Comparison of ENCODE assay signal across 12 cellular contexts in genomic region chr1:24980836-24981631, GRCh38. TPM values are rescaled to one million over a fixed set of nuclear protein-coding genes. Genes with fewer than 3 reads are reported as not detected.
DNase-seq lines count a peak whose midpoint lies in the region; ATAC-seq and TF ChIP-seq lines count a peak whose summit lies in the region.
"Had no signal": no experiment of that assay in that cellular context is flagged by ENCODE, and none has a peak within 500 bp of the region (broad histone marks: within the 10 kb centered on the region; RNA-seq: fewer than 3 reads in every experiment).

No MANE protein-coding gene starts in this region.

- no peaks in the 10 kb centered on the region for H3K9me3 ChIP-seq in breast epithelium
- no peaks in the 10 kb centered on the region for H3K9me3 ChIP-seq in vagina

- no peak overlapping the region for H3K27ac Mint-ChIP-seq in MCF 10A (ENCODE audit: low read depth, unreplicated experiment)
- peak overlapping the region; percentile 93 for H3K27ac Mint-ChIP-seq in activated CD8-positive, alpha-beta T cell treated with anti-CD3 and anti-CD28 coated beads, Interleukin-2, amount 10 ng/mL, durations not matched to agents 7 days and 5 days

- H3K36me3 ChIP-seq in breast epithelium (no peaks in the 10 kb centered on the region), vagina (no peaks in the 10 kb centered on the region)
- H3K36me3 ChIP-seq: ascending aorta, heart left ventricle had no signal

- no peaks in the 10 kb centered on the region for H3K27me3 Mint-ChIP-seq in MCF 10A (ENCODE audit: insufficient read depth, unreplicated experiment)
- H3K27me3 Mint-ChIP-seq in activated CD8-positive, alpha-beta T cell treated with anti-CD3 and anti-CD28 coated beads, Interleukin-2, amount 10 ng/mL, durations not matched to agents 7 days and 5 days (ENCODE audit: low read depth) = no peaks in the 10 kb centered on the region

- H3K27ac ChIP-seq in breast epithelium (no peak overlapping the region), vagina (no peak overlapping the region)
- H3K27ac ChIP-seq: ascending aorta, heart left ventricle had no signal

- POLR2A ChIA-PET in MCF 10A (lab: Yijun Ruan, JAX) = no interaction called here
- POLR2A ChIA-PET in activated CD8-positive, alpha-beta T cell treated with anti-CD3 and anti-CD28 coated beads, Interleukin-2, amount 10 ng/mL, durations not matched to agents 7 days and 5 days (lab: Charles Lee) = interaction anchor here (1.0 to 2.4 kb wide), 11 partner anchors 10 to 252 kb away, joined by 3 to 10 read pairs (median 6); partner anchors contain the start of gene SYF2

- CTCF ChIA-PET in MCF 10A (lab: Yijun Ruan, JAX) = no interaction called here
- CTCF ChIA-PET in activated CD8-positive, alpha-beta T cell treated with anti-CD3 and anti-CD28 coated beads, Interleukin-2, amount 10 ng/mL, durations not matched to agents 7 days and 5 days (lab: Charles Lee) = interaction anchor here (0.9 to 4.6 kb wide), 14 partner anchors 10 to 224 kb away, joined by 3 to 21 read pairs (median 6); no protein-coding TSS in a partner anchor

- no TSS peak for BruUV-seq in MCF 10A (replicated peaks; lab: Mats Ljungman, UMichigan)

- intact Hi-C loops in MCF 10A (cut with micrococcal nuclease) = no loop called here
- intact Hi-C loops in breast epithelium (cut with DNase I; ENCODE audit: low total_unique reads) = no loop called here
- intact Hi-C loops in vagina (cut with DNase I) = no loop called here

- no peak overlapping the region for H3K4me3 ChIP-seq in breast epithelium
- H3K4me3 ChIP-seq in epithelial cell of esophagus (ENCODE audit: low read length) = no peak overlapping the region
- no peak overlapping the region for H3K4me3 ChIP-seq in vagina
- H3K4me3 ChIP-seq: ascending aorta, heart left ventricle had no signal

- no peaks in the 10 kb centered on the region for H3K4me1 Mint-ChIP-seq in MCF 10A (ENCODE audit: insufficient read depth, unreplicated experiment)
- H3K4me1 Mint-ChIP-seq in activated CD8-positive, alpha-beta T cell treated with anti-CD3 and anti-CD28 coated beads, Interleukin-2, amount 10 ng/mL, durations not matched to agents 7 days and 5 days (ENCODE audit: low read depth) = peaks cover 91% of the 10 kb centered on the region

- H3K36me3 Mint-ChIP-seq in MCF 10A (ENCODE audit: insufficient read depth, unreplicated experiment) = peaks cover 4% of the 10 kb centered on the region
- H3K36me3 Mint-ChIP-seq in activated CD8-positive, alpha-beta T cell treated with anti-CD3 and anti-CD28 coated beads, Interleukin-2, amount 10 ng/mL, durations not matched to agents 7 days and 5 days (ENCODE audit: low read depth) = peaks cover 15% of the 10 kb centered on the region

- no peaks in the 10 kb centered on the region for H3K4me1 ChIP-seq in breast epithelium
- H3K4me1 ChIP-seq in vagina = no peaks in the 10 kb centered on the region
- H3K4me1 ChIP-seq: ascending aorta had no signal

- peak; percentile 27 for ATAC-seq in activated CD8-positive, alpha-beta T cell treated with anti-CD3 and anti-CD28 coated beads, Interleukin-2, amount 10 ng/mL, durations not matched to agents 7 days and 5 days
- no peak for ATAC-seq in GM19397 (IDR thresholded peaks at IDR 0.05; ENCODE audit: unreplicated experiment)
- ATAC-seq: heart left ventricle had no signal

- no peak for TF ChIP-seq POLR2A in breast epithelium (IDR thresholded peaks at IDR 0.05)
- no peak for TF ChIP-seq POLR2A in vagina (IDR thresholded peaks at IDR 0.05)

- TF ChIP-seq CTCF in MCF 10A (IDR thresholded peaks at IDR 0.05; ENCODE audit: unreplicated experiment) (no peak), breast epithelium (IDR thresholded peaks at IDR 0.05) (no peak), epithelial cell of esophagus (IDR thresholded peaks at IDR 0.05; ENCODE audit: insufficient read depth, low read depth, low read length, missing control alignments) (no peak), vagina (IDR thresholded peaks at IDR 0.05) (no peak)

- H3K27me3 ChIP-seq in breast epithelium (no peaks in the 10 kb centered on the region), vagina (no peaks in the 10 kb centered on the region)
- H3K27me3 ChIP-seq: ascending aorta had no signal

- peaks cover 7% of the 10 kb centered on the region for H3K9me3 Mint-ChIP-seq in MCF 10A (ENCODE audit: unreplicated experiment)
- H3K9me3 Mint-ChIP-seq in activated CD8-positive, alpha-beta T cell treated with anti-CD3 and anti-CD28 coated beads, Interleukin-2, amount 10 ng/mL, durations not matched to agents 7 days and 5 days (ENCODE audit: insufficient read depth) = peaks cover 14% of the 10 kb centered on the region

- peak; percentile 59 for DNase-seq in MCF 10A (ENCODE audit: unreplicated experiment)
- no peak for DNase-seq in breast epithelium (ENCODE audit: low spot score in 2 of 2)
- DNase-seq in activated CD8-positive, alpha-beta T cell treated with anti-CD3 and anti-CD28 coated beads, Interleukin-2, amount 10 ng/mL, durations not matched to agents 7 days and 5 days = no peak
- peak; percentile 71 for DNase-seq in epithelial cell of esophagus (ENCODE audit: low read depth)
- no peak for DNase-seq in stimulated activated CD4-positive, alpha-beta T cell treated with anti-CD3 and anti-CD28 coated beads, Interleukin-15, amount 100 ng/mL, for 24 hours
- DNase-seq in vagina (ENCODE audit: extremely low spot score in 2 of 2) = no peak
- DNase-seq: NCI-H1105, NCI-H524, nucleus accumbens had no signal

- no peak overlapping the region for H3K4me3 Mint-ChIP-seq in MCF 10A (ENCODE audit: unreplicated experiment)
- H3K4me3 Mint-ChIP-seq in activated CD8-positive, alpha-beta T cell treated with anti-CD3 and anti-CD28 coated beads, Interleukin-2, amount 10 ng/mL, durations not matched to agents 7 days and 5 days = peak overlapping the region; percentile 63

RNA-seq across cellular contexts. Expression of gene RUNX3, which starts 51.0 kb away (rescaled TPM):
- total RNA-seq in MCF 10A (2022) (not detected in 2 replicates), breast epithelium (1 to 10 TPM; 1.9 to 9.1 (median 5.6) TPM), vagina (4.2 TPM)
- total RNA-seq in activated CD8-positive, alpha-beta T cell treated with anti-CD3 and anti-CD28 coated beads, Interleukin-2, amount 10 ng/mL, durations not matched to agents 7 days and 5 days = 100 to 1,000 TPM; 144 to 147 TPM

Comparison
In these comparisons a context has a peak if more than half of its experiments do, and no peak if none do; other contexts are left out.
1. DNase-seq: peak in MCF 10A (single experiment) and epithelial cell of esophagus (single experiment); none in breast epithelium (0 of 2), activated CD8-positive, alpha-beta T cell treated with anti-CD3 and anti-CD28 coated beads, Interleukin-2, amount 10 ng/mL, durations not matched to agents 7 days and 5 days (single experiment), stimulated activated CD4-positive, alpha-beta T cell treated with anti-CD3 and anti-CD28 coated beads, Interleukin-15, amount 100 ng/mL, for 24 hours (single experiment) and vagina (0 of 2).
2. RNA of gene RUNX3, which starts 51.0 kb away (total RNA-seq): 144 to 147 TPM in activated CD8-positive, alpha-beta T cell treated with anti-CD3 and anti-CD28 coated beads, Interleukin-2, amount 10 ng/mL, durations not matched to agents 7 days and 5 days; 1.9 to 9.1 TPM in breast epithelium, 4.2 TPM in vagina (single experiment) and not detected in MCF 10A; every median in the first group is over 10 times any median in the second.